Comparison of ENCODE assay signal across 10 cellular contexts in genomic region chr1:43532716-43533115, GRCh38. TPM values are rescaled to one million over a fixed set of nuclear protein-coding genes. Genes with fewer than 3 reads are reported as not detected.
DNase-seq lines count a peak whose midpoint lies in the region; ATAC-seq and TF ChIP-seq lines count a peak whose summit lies in the region.
"Had no signal": no experiment of that assay in that cellular context is flagged by ENCODE, and none has a peak within 500 bp of the region (broad histone marks: within the 10 kb centered on the region; RNA-seq: fewer than 3 reads in every experiment).

No MANE protein-coding gene starts in this region.

- no peak for DNase-seq in CD4-positive, alpha-beta T cell
- DNase-seq in T-cell: no peak
- no peak for DNase-seq in esophagus muscularis mucosa (ENCODE audit: extremely low spot score)
- no peak for DNase-seq in NCI-H82 treated with DMSO at 0.1 percent for 48 hours (lab: John Stamatoyannopoulos, UW; ENCODE audit: unreplicated experiment)
- DNase-seq in NCI-H524 (lab: John Stamatoyannopoulos, UW): no peak
- DNase-seq in stimulated activated naive CD4-positive, alpha-beta T cell (lab: John Stamatoyannopoulos, UW): no peak
- DNase-seq in NCI-H146 treated with DMSO at 0.1 percent for 48 hours (lab: John Stamatoyannopoulos, UW; ENCODE audit: unreplicated experiment): no peak
- DNase-seq: NCI-H1092, psoas muscle had no signal

- H3K27ac ChIP-seq in CD4-positive, alpha-beta T cell (ENCODE audit: low read depth, low read length): no peak overlapping the region
- H3K27ac ChIP-seq in esophagus muscularis mucosa (replicated peaks in 1 of 4): peak overlapping the region; percentile 83 to 92 (median 89)
- peak overlapping the region; percentile 79 for H3K27ac ChIP-seq in parathyroid adenoma
- H3K27ac ChIP-seq: psoas muscle had no signal

- H3K4me3 ChIP-seq in esophagus muscularis mucosa (no peak overlapping the region), parathyroid adenoma (ENCODE audit: low read depth, low read length) (peak overlapping the region; percentile 53)

- no peak for ATAC-seq in CD4-positive, alpha-beta T cell (ENCODE audit: poor library complexity)
- no peak for ATAC-seq in T-cell (replicated peaks in 1 of 4)
- ATAC-seq: psoas muscle had no signal

- CTCF ChIA-PET in CD4-positive, alpha-beta T cell (lab: Charles Lee): no interaction called here
- CTCF ChIA-PET in T-cell (lab: Charles Lee): interaction anchor here in 1 of 2 donors (0.7 kb wide), 1 partner anchor 254 kb away, joined by 3 read pairs; no protein-coding TSS in a partner anchor

- no peak for TF ChIP-seq POLR2A in esophagus muscularis mucosa (IDR thresholded peaks at IDR 0.05; ENCODE audit: low read depth)

- peaks cover 29% of the 10 kb centered on the region for H3K4me1 Mint-ChIP-seq in CD4-positive, alpha-beta T cell (ENCODE audit: low read depth)
- peaks cover 21 to 27% (median 22%) of the 10 kb centered on the region in 3 donors for H3K4me1 Mint-ChIP-seq in T-cell

- intact Hi-C loops in CD4-positive, alpha-beta T cell (cut with DNase I, micrococcal nuclease): loop anchor here in 1 of 2 experiments (5.0 kb wide), 2 partner anchors 230 to 305 kb away; no protein-coding TSS in a partner anchor
- intact Hi-C loops in esophagus muscularis mucosa (cut with DNase I): loop anchor here (2.0 to 10.0 kb wide), 2 partner anchors 26 to 402 kb away; partner anchors contain the start of gene ARTN

- TF ChIP-seq CTCF in CD4-positive, alpha-beta T cell (IDR thresholded peaks at IDR 0.05): no peak
- TF ChIP-seq CTCF in esophagus muscularis mucosa (IDR thresholded peaks at IDR 0.05) (no peak), parathyroid adenoma (IDR thresholded peaks at IDR 0.05) (no peak)

- peaks cover 23% of the 10 kb centered on the region for H3K27me3 ChIP-seq in CD4-positive, alpha-beta T cell (ENCODE audit: control insufficient read depth, insufficient read depth, low read length)
- H3K27me3 ChIP-seq in esophagus muscularis mucosa (no peaks in the 10 kb centered on the region), parathyroid adenoma (ENCODE audit: control insufficient read depth, insufficient read depth, low read length) (no peaks in the 10 kb centered on the region)

- no peaks in the 10 kb centered on the region for H3K79me2 ChIP-seq in parathyroid adenoma

- no peak overlapping the region for H3K9ac ChIP-seq in parathyroid adenoma

- no peak for TF ChIP-seq EP300 in esophagus muscularis mucosa (IDR thresholded peaks at IDR 0.05)

- no peak overlapping the region for H2AFZ ChIP-seq in parathyroid adenoma

- H3K4me1 ChIP-seq in esophagus muscularis mucosa (peaks cover 12 to 72% (median 59%) of the 10 kb centered on the region in 4 donors), parathyroid adenoma (peaks cover 17% of the 10 kb centered on the region)

- POLR2A ChIA-PET in CD4-positive, alpha-beta T cell (lab: Charles Lee): no interaction called here
- POLR2A ChIA-PET in T-cell (lab: Charles Lee): interaction anchor here in 1 of 2 donors (0.7 kb wide), 1 partner anchor 173 kb away, joined by 3 read pairs; no protein-coding TSS in a partner anchor

- H3K4me3 Mint-ChIP-seq in CD4-positive, alpha-beta T cell: peak overlapping the region; percentile 82
- peak overlapping the region; percentile 66 to 95 (median 86) for H3K4me3 Mint-ChIP-seq in T-cell

- peaks cover 44% of the 10 kb centered on the region for H3K27me3 Mint-ChIP-seq in CD4-positive, alpha-beta T cell
- peaks cover 44 to 49% of the 10 kb centered on the region in 2 donors for H3K27me3 Mint-ChIP-seq in T-cell

- no peaks in the 10 kb centered on the region for H3K9me3 Mint-ChIP-seq in CD4-positive, alpha-beta T cell
- no peaks in the 10 kb centered on the region for H3K9me3 Mint-ChIP-seq in T-cell

- H3K36me3 Mint-ChIP-seq in CD4-positive, alpha-beta T cell (ENCODE audit: low read depth): no peaks in the 10 kb centered on the region
- no peaks in the 10 kb centered on the region for H3K36me3 Mint-ChIP-seq in T-cell

- peak overlapping the region; percentile 65 for H3K4me2 ChIP-seq in parathyroid adenoma (ENCODE audit: low read length)

- H3K36me3 ChIP-seq in esophagus muscularis mucosa: peaks cover 0 to under 1% (median 0%) of the 10 kb centered on the region in 4 donors
- no peaks in the 10 kb centered on the region for H3K36me3 ChIP-seq in parathyroid adenoma (ENCODE audit: control insufficient read depth, insufficient read depth, low read length)

- no peaks in the 10 kb centered on the region for H3K9me3 ChIP-seq in CD4-positive, alpha-beta T cell (ENCODE audit: control insufficient read depth, low read length)
- no peaks in the 10 kb centered on the region for H3K9me3 ChIP-seq in esophagus muscularis mucosa
- H3K9me3 ChIP-seq in parathyroid adenoma (ENCODE audit: control insufficient read depth, low read length): no peaks in the 10 kb centered on the region
- H3K9me3 ChIP-seq: psoas muscle had no signal

- 67% methylated on average over 5 of the region's 5 CpGs for WGBS in esophagus muscularis mucosa

- H3K27ac Mint-ChIP-seq in CD4-positive, alpha-beta T cell: no peak overlapping the region
- no peak overlapping the region for H3K27ac Mint-ChIP-seq in T-cell

RNA-seq across cellular contexts. Expression of gene PTPRF, which starts 2.0 kb away (rescaled TPM):
- total RNA-seq in CD4-positive, alpha-beta T cell: under 1 TPM; 0.14 TPM
- total RNA-seq in T-cell (1 to 10 TPM in 3 of 5 donors, under 1 TPM in 2; 0.07 to 2.6 (median 1.9) TPM), esophagus muscularis mucosa (10 to 100 TPM; 33.8 to 84.2 (median 53.7) TPM)

Comparison
In these comparisons a context has a peak if more than half of its experiments do, and no peak if none do; other contexts are left out.
1. RNA of gene PTPRF, which starts 2.0 kb away (total RNA-seq): 33.8 to 84.2 TPM in esophagus muscularis mucosa; 0.07 to 2.6 TPM in T-cell and 0.14 TPM in CD4-positive, alpha-beta T cell; every median in the first group is over 4 times any median in the second.